ENCODE assay signal across 8 cellular contexts in the genomic region with DNA sequence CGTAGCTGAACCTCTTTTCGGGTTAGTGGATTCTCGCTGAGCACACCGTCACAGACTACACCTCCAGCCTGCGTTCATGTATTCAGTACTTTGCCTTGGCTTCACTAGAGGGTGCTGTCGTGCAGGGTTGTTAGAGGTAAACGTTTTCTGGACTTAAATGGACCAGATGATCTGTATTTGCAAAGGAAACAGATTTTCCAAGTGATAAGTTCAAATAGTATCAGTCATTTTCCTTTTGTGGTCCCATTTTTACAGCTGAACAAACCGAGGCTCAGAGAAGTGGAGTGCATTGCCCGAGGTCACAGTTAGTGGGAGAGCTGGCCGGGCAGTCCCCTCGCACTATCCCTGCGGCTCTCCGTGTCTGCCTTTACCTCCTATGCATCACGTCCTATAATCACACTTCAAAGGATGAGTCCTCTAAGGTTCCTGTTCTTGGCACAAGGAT.
DNase-seq lines count a peak whose midpoint lies in the region; ATAC-seq and TF ChIP-seq lines count a peak whose summit lies in the region.

No MANE protein-coding gene starts in this region.

- CTCF ChIA-PET in AG04450 (lab: Charles Lee) (interaction anchor here (0.5 to 4.0 kb wide), 7 partner anchors 15 to 481 kb away, joined by 3 to 12 read pairs (median 3); no protein-coding TSS in a partner anchor), mammary epithelial cell (lab: Charles Lee; ENCODE audit: low non-redundant PET) (no interaction called here)

- dilution Hi-C loops in mammary epithelial cell (cut with HindIII; ENCODE audit: low sequenced_read_pairs) = no loop called here

- H4K20me1 ChIP-seq in mammary epithelial cell (ENCODE audit: insufficient read depth, low read length) = no peaks in the 10 kb centered on the region

- peaks cover 81% of the 10 kb centered on the region for H3K4me1 ChIP-seq in mammary epithelial cell (ENCODE audit: insufficient read depth, low read length)

- H3K9me3 ChIP-seq in AG04450 (ENCODE audit: control insufficient read depth, insufficient read depth, low read length) = no peaks in the 10 kb centered on the region
- H3K9me3 ChIP-seq in mammary epithelial cell (replicated peaks; ENCODE audit: insufficient read depth, low read length) = no peaks in the 10 kb centered on the region

- peak; percentile 66 for TF ChIP-seq CTCF in AG04450 (IDR thresholded peaks at IDR 0.05; ENCODE audit: low read depth, low read length)
- TF ChIP-seq CTCF in WI38 (IDR thresholded peaks at IDR 0.05; ENCODE audit: low read depth, low read length) = peak; percentile 58
- peak; percentile 79 to 86 for TF ChIP-seq CTCF in mammary epithelial cell (conservative IDR thresholded peaks at IDR 0.05 in 1 of 2, IDR thresholded peaks at IDR 0.05 in 1 of 2; ENCODE audit: extremely low read depth in 1 of 2, insufficient read depth in 1 of 2, low read depth in 1 of 2, low read length in 2 of 2)

- H3K79me2 ChIP-seq in mammary epithelial cell (ENCODE audit: insufficient read depth, low read length) = peaks cover 87% of the 10 kb centered on the region

- DNase-seq in AG04450 (ENCODE audit: low read depth, low spot score) = peak; percentile 32
- peak; percentile 72 to 87 for DNase-seq in Kasumi-1 (lab: John Stamatoyannopoulos, UW)
- DNase-seq in mammary epithelial cell = peak; percentile 75
- peak; percentile 76 for DNase-seq in left kidney (ENCODE audit: low read depth, low spot score)
- peak; percentile 57 for DNase-seq in stimulated activated CD8-positive, alpha-beta memory T cell treated with anti-CD3 and anti-CD28 coated beads, Interleukin-12 subunit alpha, Interleukin-12 subunit beta, amount 100 ng/mL, for 1 hour (ENCODE audit: low read depth)
- no peak for DNase-seq in DMS153 (lab: John Stamatoyannopoulos, UW)

- H3K27ac ChIP-seq in AG04450 (ENCODE audit: low read depth, low read length) = no peak overlapping the region
- H3K27ac ChIP-seq in mammary epithelial cell (ENCODE audit: insufficient read depth, low read depth, low read length) = peak overlapping the region; percentile 88

- ATAC-seq in GM19395 (IDR thresholded peaks at IDR 0.05; ENCODE audit: unreplicated experiment) = peak; percentile 82

- in situ Hi-C loops in mammary epithelial cell (cut with MboI; ENCODE audit: low sequenced_read_pairs in 2 of 2) = loop anchor here (5.0 to 10.0 kb wide), 4 partner anchors 126 to 479 kb away; partner anchors contain the start of gene MAP4K4 (in 2 of the 2)

- H3K27me3 ChIP-seq in AG04450 (ENCODE audit: control insufficient read depth, insufficient read depth, low read length) = no peaks in the 10 kb centered on the region
- H3K27me3 ChIP-seq in mammary epithelial cell (ENCODE audit: insufficient read depth, low read length) = no peaks in the 10 kb centered on the region

- intact Hi-C loops in mammary epithelial cell (cut with micrococcal nuclease) = loop anchor here (1.0 to 5.0 kb wide), 3 partner anchors 81 to 496 kb away; no protein-coding TSS in a partner anchor

- H3K4me3 ChIP-seq in AG04450 (ENCODE audit: low read depth, low read length) (no peak overlapping the region), WI38 (ENCODE audit: low read depth, low read length) (no peak overlapping the region), mammary epithelial cell (replicated peaks in 1 of 3; ENCODE audit: insufficient read depth in 1 of 3, low read depth in 2 of 3, low read length in 3 of 3) (peak overlapping the region in 2 of 3 experiments; percentile 3 to 4)

- BruUV-seq in mammary epithelial cell (replicated peaks; lab: Mats Ljungman, UMichigan) = no TSS peak

- WGBS in mammary epithelial cell (ENCODE audit: low coverage, missing lambda C conversion rate) = 3% methylated on average over 14 of the region's 14 CpGs

- no peak overlapping the region for H2AFZ ChIP-seq in mammary epithelial cell (ENCODE audit: low read depth, low read length)

- peak overlapping the region; percentile 83 for H3K4me2 ChIP-seq in mammary epithelial cell (ENCODE audit: insufficient read depth, low read depth, low read length)

- peak overlapping the region; percentile 68 for H3K9ac ChIP-seq in mammary epithelial cell (ENCODE audit: insufficient read depth, low read length)

- POLR2A ChIA-PET in AG04450 (lab: Yijun Ruan, JAX) = no interaction called here

- H3K36me3 ChIP-seq in mammary epithelial cell (ENCODE audit: insufficient read depth, low read length) = peaks cover 13% of the 10 kb centered on the region

Comparison
In these comparisons a context has a peak if more than half of its experiments do, and no peak if none do; other contexts are left out.
1. H3K4me3 ChIP-seq: peak in mammary epithelial cell (2 of 3); none in AG04450 (single experiment) and WI38 (single experiment).
2. Peak in every context shown above with its lines, with median percentiles within 50 percentile points of each other: CTCF ChIP-seq.